In genomic region chr6:150207931-150208570, GRCh38 we compare ENCODE assay signal across 18 cellular contexts.
A peak's percentile ranks its signal among the peaks of the same experiment; 100 is the strongest.
DNase-seq lines count a peak whose midpoint lies in the region; ATAC-seq and TF ChIP-seq lines count a peak whose summit lies in the region.
"Had no signal": no experiment of that assay in that cellular context is flagged by ENCODE, and none has a peak within 500 bp of the region (broad histone marks: within the 10 kb centered on the region; RNA-seq: fewer than 3 reads in every experiment).

No MANE protein-coding gene starts in this region.

- no peak for TF ChIP-seq CTCF in foreskin keratinocyte (conservative IDR thresholded peaks at IDR 0.05)

- ATAC-seq in foreskin keratinocyte (peak; percentile 53), HG03175 (IDR thresholded peaks at IDR 0.05; ENCODE audit: unreplicated experiment) (no peak), HG03342 (IDR thresholded peaks at IDR 0.05; ENCODE audit: unreplicated experiment) (no peak), HG03460 (IDR thresholded peaks at IDR 0.05; ENCODE audit: unreplicated experiment) (no peak)

- DNase-seq in NCI-H748 (lab: John Stamatoyannopoulos, UW; ENCODE audit: unreplicated experiment) (peak; percentile 40), NCI-H748 treated with DMSO at 0.1 percent for 48 hours (lab: John Stamatoyannopoulos, UW) (no peak), SW480 (ENCODE audit: low spot score) (peak; percentile 45), foreskin keratinocyte (peak; percentile 32 to 78), ACHN (no peak)
- DNase-seq: activated CD4-positive, alpha-beta T cell treated with anti-CD3 and anti-CD28 coated beads for 48 hours; activated effector memory CD4-positive, alpha-beta T cell treated with Interleukin-2 at 50 U/mL for 16 hours; CD4-positive, alpha-beta T cell; DMS79; endodermal cell; kidney glomerular epithelial cell; NCI-H1436; NCI-H2171 treated with DMSO at 0.1 percent for 48 hours; stimulated activated CD4-positive, alpha-beta T cell treated with anti-CD3 and anti-CD28 coated beads, Interleukin-12 subunit alpha, Interleukin-12 subunit beta, amount 100 ng/mL, for 4 hours; SW 1271 had no signal

- no peaks in the 10 kb centered on the region for H3K27me3 ChIP-seq in foreskin keratinocyte

- in situ Hi-C loops in ACHN (cut with HindIII; ENCODE audit: low pct_ligation_motif_present, low pct_unique_long_range_greater_than_20kb, low sequenced_read_pairs): no loop called here

- peaks cover 31% of the 10 kb centered on the region for H3K4me1 ChIP-seq in foreskin keratinocyte

- H3K27ac ChIP-seq in foreskin keratinocyte: peak overlapping the region; percentile 47

Comparison
In these comparisons a context has a peak if more than half of its experiments do, and no peak if none do; other contexts are left out.
1. DNase-seq: peak in NCI-H748 (single experiment), SW480 (single experiment) and foreskin keratinocyte (2 of 2); none in NCI-H748 treated with DMSO at 0.1 percent for 48 hours (single experiment) and ACHN (single experiment).